ENCODE assay signal across 9 cellular contexts in the genomic region with DNA sequence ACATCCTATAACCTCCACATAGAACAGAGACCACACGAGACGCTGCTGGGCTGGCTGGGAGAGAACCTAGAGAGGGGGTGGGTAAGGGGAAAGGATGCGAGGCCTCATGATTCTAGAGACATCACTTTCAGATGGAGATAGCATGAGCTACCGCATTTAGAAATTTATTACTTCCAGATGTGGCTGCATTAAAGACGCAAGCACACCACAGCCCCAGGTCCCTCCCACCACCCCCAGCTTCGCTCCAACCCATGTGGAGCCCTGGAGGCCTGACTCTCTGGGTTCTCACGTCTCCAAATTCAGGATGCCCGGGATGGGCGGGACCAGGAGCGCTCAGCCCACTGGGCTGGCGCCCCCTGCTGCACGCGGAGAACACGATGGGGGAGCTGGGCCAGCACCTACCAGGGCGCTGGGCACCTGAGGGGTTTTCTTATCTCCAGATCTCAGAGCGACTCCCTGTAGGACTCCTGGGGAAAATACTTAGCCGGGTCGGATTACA. TPM values are rescaled to one million over a fixed set of nuclear protein-coding genes. Genes with fewer than 3 reads are reported as not detected.
DNase-seq lines count a peak whose midpoint lies in the region; ATAC-seq, FAIRE-seq and TF ChIP-seq lines count a peak whose summit lies in the region.
"Had no signal": no experiment of that assay in that cellular context is flagged by ENCODE, and none has a peak within 500 bp of the region (broad histone marks: within the 10 kb centered on the region; RNA-seq: fewer than 3 reads in every experiment).

No MANE protein-coding gene starts in this region.

- no peaks in the 10 kb centered on the region for H3K9me3 ChIP-seq in DOHH2 (ENCODE audit: control insufficient read depth, insufficient read depth, low read length)
- H3K9me3 ChIP-seq in SJCRH30 (replicated peaks) = no peaks in the 10 kb centered on the region
- no peaks in the 10 kb centered on the region for H3K9me3 ChIP-seq in psoas muscle
- no peaks in the 10 kb centered on the region for H3K9me3 ChIP-seq in small intestine (ENCODE audit: control insufficient read depth, low read depth)

- H3K36me3 ChIP-seq in DOHH2 (ENCODE audit: control insufficient read depth, low read length) (peaks cover 41% of the 10 kb centered on the region), SJCRH30 (peaks cover 8% of the 10 kb centered on the region; the same call in 1 of the 2 replicates), psoas muscle (ENCODE audit: insufficient read depth in 1 of 2, low read depth in 1 of 2) (peaks cover 2 to 36% of the 10 kb centered on the region in 2 donors), small intestine (ENCODE audit: control insufficient read depth in 2 of 2, insufficient read depth in 2 of 2, low read length in 2 of 2) (peaks cover 0 to 15% of the 10 kb centered on the region in 2 donors)

- no peaks in the 10 kb centered on the region for H3F3A ChIP-seq in DOHH2 (ENCODE audit: control insufficient read depth, insufficient read depth)

- no peak overlapping the region for H3K4me2 ChIP-seq in DOHH2 (ENCODE audit: low read length)

- FAIRE-seq in small intestine (lab: Jason Lieb, UNC) = no peak
- FAIRE-seq: colon had no signal

- intact Hi-C loops in psoas muscle (cut with DNase I) = no loop called here

- H3K79me2 ChIP-seq in DOHH2 (ENCODE audit: control insufficient read depth, low read length) = no peaks in the 10 kb centered on the region

- peak; percentile 11 to 12 for DNase-seq in SJCRH30
- DNase-seq in fibroblast of the aortic adventitia (ENCODE audit: low read depth) = peak; percentile 94
- peak; percentile 69 to 73 for DNase-seq in psoas muscle
- no peak for DNase-seq in medulla oblongata (ENCODE audit: extremely low spot score)
- DNase-seq in small intestine = no peak
- DNase-seq in DMS79 treated with DMSO at 0.1 percent for 48 hours (lab: John Stamatoyannopoulos, UW) = no peak
- DNase-seq in central memory CD4-positive, alpha-beta T cell = no peak

- H3K27me3 ChIP-seq in DOHH2 (ENCODE audit: control insufficient read depth, low read length) (no peaks in the 10 kb centered on the region), SJCRH30 (no peaks in the 10 kb centered on the region), psoas muscle (ENCODE audit: insufficient read depth in 3 of 3, low read length in 2 of 3) (no peaks in the 10 kb centered on the region), small intestine (ENCODE audit: control insufficient read depth in 2 of 2, insufficient read depth in 2 of 2, low read length in 2 of 2) (no peaks in the 10 kb centered on the region)

- no peaks in the 10 kb centered on the region for H4K20me1 ChIP-seq in DOHH2 (ENCODE audit: control insufficient read depth, insufficient read depth, low read depth, low read length)

- H3K4me1 ChIP-seq in DOHH2 (ENCODE audit: control insufficient read depth, low read length) (no peaks in the 10 kb centered on the region), SJCRH30 (peaks cover 14% of the 10 kb centered on the region), psoas muscle (peaks cover 14% of the 10 kb centered on the region), small intestine (ENCODE audit: control insufficient read depth in 2 of 2, insufficient read depth in 1 of 2, low read depth in 1 of 2, low read length in 1 of 2) (no peaks in the 10 kb centered on the region)

- peak; percentile 33 to 58 (median 52) for ATAC-seq in psoas muscle

- H3K9me2 ChIP-seq in DOHH2 (replicated peaks; ENCODE audit: control insufficient read depth, low read length) = no peaks in the 10 kb centered on the region

- H3K27ac ChIP-seq in DOHH2 (ENCODE audit: low read depth, low read length) = no peak overlapping the region
- peak overlapping the region; percentile 39; the same call in 1 of the 2 replicates for H3K27ac ChIP-seq in SJCRH30
- H3K27ac ChIP-seq in psoas muscle = peak overlapping the region; percentile 73
- no peak overlapping the region for H3K27ac ChIP-seq in small intestine (ENCODE audit: low read depth in 1 of 2, low read length in 1 of 2)

- H3K4me3 ChIP-seq in DOHH2 (ENCODE audit: low read length) = no peak overlapping the region
- no peak overlapping the region for H3K4me3 ChIP-seq in SJCRH30
- no peak overlapping the region for H3K4me3 ChIP-seq in fibroblast of the aortic adventitia (ENCODE audit: low read depth, low read length)
- H3K4me3 ChIP-seq in psoas muscle = no peak overlapping the region
- no peak overlapping the region for H3K4me3 ChIP-seq in small intestine (ENCODE audit: low read depth in 1 of 2, low read length in 2 of 2)

- WGBS in psoas muscle, 3 donors = 59 to 65% (median 61%) methylated on average over 17 to 18 of the region's 18 CpGs
- 70 to 81% (median 80%) methylated on average over 18 of the region's 18 CpGs for WGBS in small intestine, 3 donors

- TF ChIP-seq CTCF in DOHH2 (IDR thresholded peaks at IDR 0.05; ENCODE audit: low read depth, low read length, poor library complexity, severe bottlenecking) = peak; percentile 42
- peak; percentile 84 for TF ChIP-seq CTCF in fibroblast of the aortic adventitia (IDR thresholded peaks at IDR 0.05; ENCODE audit: insufficient read depth, low read length)
- peak; percentile 37 for TF ChIP-seq CTCF in psoas muscle (IDR thresholded peaks at IDR 0.05)

RNA-seq across cellular contexts. Expression of gene MRPL21, which starts 13.6 kb away (rescaled TPM):
- 37.6 and 39.0 TPM in 2 replicates for total RNA-seq in SJCRH30 (2014; rRNA removed; shearing (Covaris generic))
- total RNA-seq in fibroblast of the aortic adventitia (ENCODE audit: low replicate concordance) = 57.8 and 62.9 TPM in 2 replicates
- 100 to 1,000 TPM in 1 of 4 donors, 10 to 100 TPM in 3; 59.2 to 104 (median 70.8) TPM for total RNA-seq in psoas muscle
- 100 to 1,000 TPM; 108 to 181 (median 127) TPM for polyA plus RNA-seq in psoas muscle
- polyA plus RNA-seq in small intestine = 100 to 1,000 TPM in 2 of 3 donors, 10 to 100 TPM in 1; 97.0 to 135 (median 103) TPM

RNA-seq across cellular contexts. Expression of gene IGHMBP2, which starts 13.7 kb away (rescaled TPM):
- 8.7 and 11.1 TPM in 2 replicates for total RNA-seq in SJCRH30 (2014; rRNA removed; shearing (Covaris generic))
- total RNA-seq in fibroblast of the aortic adventitia (ENCODE audit: low replicate concordance) = 10.8 and 11.0 TPM in 2 replicates
- 10 to 100 TPM; 12.1 to 18.4 (median 13.0) TPM for total RNA-seq in psoas muscle
- polyA plus RNA-seq in psoas muscle = 10 to 100 TPM; 12.4 to 19.0 (median 17.7) TPM
- 10 to 100 TPM; 10.3 to 40.7 (median 22.7) TPM for polyA plus RNA-seq in small intestine

RNA-seq across cellular contexts. Expression of gene CPT1A, which starts 48.3 kb away (rescaled TPM):
- total RNA-seq in SJCRH30 (2014; rRNA removed; shearing (Covaris generic)) = 0.02 and 0.51 TPM in 2 replicates
- total RNA-seq in fibroblast of the aortic adventitia (ENCODE audit: low replicate concordance) = 16.6 and 45.6 TPM in 2 replicates
- total RNA-seq in psoas muscle = 10 to 100 TPM in 3 of 4 donors, 1 to 10 TPM in 1; 9.7 to 29.2 (median 15.0) TPM
- 10 to 100 TPM in 2 of 3 donors, 1 to 10 TPM in 1; 8.6 to 12.9 (median 11.5) TPM for polyA plus RNA-seq in psoas muscle
- 10 to 100 TPM; 29.5 to 33.3 (median 29.7) TPM for polyA plus RNA-seq in small intestine

Comparison
In these comparisons a context has a peak if more than half of its experiments do, and no peak if none do; other contexts are left out.
1. H3K27ac ChIP-seq: peak in SJCRH30 (single experiment) and psoas muscle (single experiment); none in DOHH2 (single experiment) and small intestine (0 of 2).
2. DNase-seq: peak in SJCRH30 (2 of 2), fibroblast of the aortic adventitia (single experiment) and psoas muscle (2 of 2); none in medulla oblongata (single experiment), small intestine (single experiment), DMS79 treated with DMSO at 0.1 percent for 48 hours (single experiment) and central memory CD4-positive, alpha-beta T cell (single experiment).
3. Peak in every context shown above with its lines, with median percentiles within 50 percentile points of each other: CTCF ChIP-seq.